In genomic region chr1:219092206-219092605, GRCh38 we compare ENCODE assay signal across 2 cellular contexts.
TF ChIP-seq lines count a peak whose summit lies in the region.

No MANE protein-coding gene starts in this region.

TF ChIP-seq in IMR-90, 13 proteins besides CTCF, POLR2A, EP300 and RAD21:
- TF ChIP-seq NFE2L2 (IDR thresholded peaks at IDR 0.05; ENCODE audit: low read depth, low read length) (peak; percentile 47; the same call in 1 of the 2 replicates), MAZ (IDR thresholded peaks at IDR 0.05; ENCODE audit: borderline replicate concordance, low read depth, low read length) (no peak), RCOR1 (IDR thresholded peaks at IDR 0.05; ENCODE audit: insufficient replicate concordance, low read length) (no peak)

TF ChIP-seq in HepG2, 621 proteins besides CTCF, POLR2A, EP300 and RAD21:
- no peak for TF ChIP-seq ZNF564 (CRISPR knock-in tag; IDR thresholded peaks at IDR 0.05)
